Comparison of ENCODE assay signal across 27 cellular contexts in genomic region chr3:134337071-134337482, GRCh38. TPM values are rescaled to one million over a fixed set of nuclear protein-coding genes. Genes with fewer than 3 reads are reported as not detected.
A peak's percentile ranks its signal among the peaks of the same experiment; 100 is the strongest.
DNase-seq lines count a peak whose midpoint lies in the region; ATAC-seq, FAIRE-seq and TF ChIP-seq lines count a peak whose summit lies in the region.
"Had no signal": no experiment of that assay in that cellular context is flagged by ENCODE, and none has a peak within 500 bp of the region (broad histone marks: within the 10 kb centered on the region; RNA-seq: fewer than 3 reads in every experiment).

No MANE protein-coding gene starts in this region.

- peak; percentile 48 to 76 for ATAC-seq in lower lobe of right lung
- ATAC-seq: naive thymus-derived CD4-positive, alpha-beta T cell; PC-3 had no signal

- no peaks in the 10 kb centered on the region for H3K79me2 ChIP-seq in astrocyte (ENCODE audit: insufficient read depth, low read length)

- H3K36me3 ChIP-seq in astrocyte (ENCODE audit: insufficient read depth, low read length) (no peaks in the 10 kb centered on the region), lower lobe of right lung (no peaks in the 10 kb centered on the region)
- H3K36me3 ChIP-seq: adrenal gland; BLaER1 treated with 17β-estradiol and CSF1 and Interleukin-3, amounts not matched to agents 10 nM and 100 nM; brain microvascular endothelial cell; heart right ventricle had no signal

- no peak overlapping the region for H2AFZ ChIP-seq in astrocyte (ENCODE audit: low read depth, low read length)

- FAIRE-seq in astrocyte (lab: Jason Lieb, UNC): no peak

- H4K20me1 ChIP-seq in astrocyte (ENCODE audit: insufficient read depth, low read length): no peaks in the 10 kb centered on the region
- H4K20me1 ChIP-seq: BLaER1 treated with 17β-estradiol and CSF1 and Interleukin-3, amounts not matched to agents 10 nM and 100 nM had no signal

- H3K27me3 Mint-ChIP-seq in HFFc6 (ENCODE audit: insufficient read depth): no peaks in the 10 kb centered on the region; the same call in 1 of the 2 replicates
- H3K27me3 Mint-ChIP-seq in astrocyte (ENCODE audit: low read depth, unreplicated experiment): no peaks in the 10 kb centered on the region
- H3K27me3 Mint-ChIP-seq in type B pancreatic cell: no peaks in the 10 kb centered on the region

- no peaks in the 10 kb centered on the region; the same call in 1 of the 2 replicates for H3K36me3 Mint-ChIP-seq in HFFc6 (ENCODE audit: low read depth)
- no peaks in the 10 kb centered on the region for H3K36me3 Mint-ChIP-seq in astrocyte (ENCODE audit: low read depth, unreplicated experiment)
- no peaks in the 10 kb centered on the region for H3K36me3 Mint-ChIP-seq in type B pancreatic cell
- H3K36me3 Mint-ChIP-seq: mesothelial cell of epicardium; naive thymus-derived CD4-positive, alpha-beta T cell; WTC11 had no signal

- H3K4me3 Mint-ChIP-seq in HFFc6 (no peak overlapping the region), astrocyte (ENCODE audit: unreplicated experiment) (no peak overlapping the region), type B pancreatic cell (no peak overlapping the region)
- H3K4me3 Mint-ChIP-seq: mesothelial cell of epicardium; naive thymus-derived CD4-positive, alpha-beta T cell; WTC11 had no signal

- no peak for DNase-seq in HFFc6
- no peak for DNase-seq in astrocyte (ENCODE audit: low read depth)
- DNase-seq in lower lobe of right lung: no peak
- no peak for DNase-seq in type B pancreatic cell (ENCODE audit: extremely low spot score, unreplicated experiment)
- DNase-seq in NCI-H2081 (lab: John Stamatoyannopoulos, UW): no peak
- DNase-seq in activated CD4-positive, CD25-positive, alpha-beta regulatory T cell (lab: John Stamatoyannopoulos, UW): no peak
- no peak for DNase-seq in C1 segment of cervical spinal cord (lab: John Stamatoyannopoulos, UW)
- DNase-seq: activated CD4-positive, alpha-beta T cell treated with anti-CD3 and anti-CD28 coated beads, Interleukin-2, amount 50 U/mL, for 1 hour; activated naive CD4-positive, alpha-beta T cell; activated T-cell treated with anti-CD3 and anti-CD28 coated beads, Interleukin-2, amount 50 U/mL, for 48 hours; adrenal gland; DMS79 treated with DMSO at 0.1 percent for 48 hours; GF-D8; heart right ventricle; left cardiac atrium; naive thymus-derived CD4-positive, alpha-beta T cell; NCI-H1092; NCI-H187; nucleus accumbens; PC-3; SIG-M5; stimulated activated CD4-positive, alpha-beta T cell treated with anti-CD3 and anti-CD28 coated beads, Interleukin-15, amount 100 ng/mL, for 24 hours; stimulated activated naive CD4-positive, alpha-beta T cell treated with Interleukin-2 at 50 U/mL for 16 hours had no signal

- intact Hi-C loops in lower lobe of right lung (cut with DNase I): no loop called here

- H3K27me3 ChIP-seq in astrocyte (ENCODE audit: insufficient read depth, low read length) (no peaks in the 10 kb centered on the region), lower lobe of right lung (ENCODE audit: low read depth) (no peaks in the 10 kb centered on the region)
- H3K27me3 ChIP-seq: adrenal gland; BLaER1 treated with 17β-estradiol and CSF1 and Interleukin-3, amounts not matched to agents 10 nM and 100 nM; brain microvascular endothelial cell; heart right ventricle had no signal

- H3K4me3 ChIP-seq in astrocyte (ENCODE audit: insufficient read depth, low read depth, low read length) (no peak overlapping the region), lower lobe of right lung (no peak overlapping the region)
- H3K4me3 ChIP-seq: adrenal gland; BLaER1 treated with 17β-estradiol and CSF1 and Interleukin-3, amounts not matched to agents 10 nM and 100 nM; heart right ventricle had no signal

- no peak overlapping the region for H3K4me2 ChIP-seq in astrocyte (ENCODE audit: low read length)
- H3K4me2 ChIP-seq: BLaER1 treated with 17β-estradiol and CSF1 and Interleukin-3, amounts not matched to agents 10 nM and 100 nM had no signal

- TF ChIP-seq CTCF in HFFc6 (IDR thresholded peaks at IDR 0.05): no peak
- no peak for TF ChIP-seq CTCF in astrocyte (IDR thresholded peaks at IDR 0.05; ENCODE audit: insufficient read depth, low read depth, low read length)
- no peak for TF ChIP-seq CTCF in lower lobe of right lung (IDR thresholded peaks at IDR 0.05)
- TF ChIP-seq CTCF in type B pancreatic cell (conservative IDR thresholded peaks at IDR 0.05): no peak

- H3K9me3 ChIP-seq in astrocyte (ENCODE audit: insufficient read depth, low read depth, low read length): no peaks in the 10 kb centered on the region
- H3K9me3 ChIP-seq in lower lobe of right lung: no peaks in the 10 kb centered on the region
- H3K9me3 ChIP-seq: adrenal gland; BLaER1 treated with 17β-estradiol and CSF1 and Interleukin-3, amounts not matched to agents 10 nM and 100 nM; heart right ventricle had no signal

- H3K27ac Mint-ChIP-seq in HFFc6: peak overlapping the region; percentile 87
- peak overlapping the region; percentile 91 for H3K27ac Mint-ChIP-seq in astrocyte (ENCODE audit: unreplicated experiment)
- peak overlapping the region; percentile 5 for H3K27ac Mint-ChIP-seq in type B pancreatic cell
- H3K27ac Mint-ChIP-seq: naive thymus-derived CD4-positive, alpha-beta T cell; WTC11 had no signal

- H3K4me1 ChIP-seq in astrocyte (ENCODE audit: insufficient read depth, low read length) (peaks cover 33% of the 10 kb centered on the region), lower lobe of right lung (peaks cover 67% of the 10 kb centered on the region)

- H3K4me1 Mint-ChIP-seq in HFFc6 (ENCODE audit: low read depth) (peaks cover 83% of the 10 kb centered on the region), astrocyte (ENCODE audit: low read depth, unreplicated experiment) (peaks cover 60% of the 10 kb centered on the region), type B pancreatic cell (ENCODE audit: unreplicated experiment) (peaks cover 41% of the 10 kb centered on the region)

- H3K27ac ChIP-seq in astrocyte (ENCODE audit: low read depth, low read length) (no peak overlapping the region), lower lobe of right lung (peak overlapping the region; percentile 74)
- H3K27ac ChIP-seq: adrenal gland; BLaER1 treated with 17β-estradiol and CSF1 and Interleukin-3, amounts not matched to agents 10 nM and 100 nM; brain microvascular endothelial cell had no signal

- H3K9me3 Mint-ChIP-seq in HFFc6 (no peaks in the 10 kb centered on the region), astrocyte (ENCODE audit: unreplicated experiment) (peaks cover 2% of the 10 kb centered on the region), type B pancreatic cell (peaks cover 8% of the 10 kb centered on the region)
- H3K9me3 Mint-ChIP-seq: mesothelial cell of epicardium, WTC11 had no signal

- no peak overlapping the region for H3K9ac ChIP-seq in astrocyte (ENCODE audit: low read length)
- H3K9ac ChIP-seq: BLaER1 treated with 17β-estradiol and CSF1 and Interleukin-3, amounts not matched to agents 10 nM and 100 nM had no signal

RNA-seq across cellular contexts. Expression of gene AMOTL2, which starts 37.2 kb away (rescaled TPM):
- total RNA-seq in HFFc6 (2021; fragmentation: NEBNext Ultra II Directional; extraction: Animal tissue kit (Norgen Biotek cat#: 25700)): 100 to 1,000 TPM; 244 to 311 (median 274) TPM
- total RNA-seq in astrocyte (150 and 197 TPM in 2 replicates), lower lobe of right lung (77.8 TPM), type B pancreatic cell (ENCODE audit: low replicate concordance) (79.2 and 122 TPM in 2 replicates)
- total RNA-seq: naive thymus-derived CD4-positive, alpha-beta T cell had no signal

Comparison
In these comparisons a context has a peak if more than half of its experiments do, and no peak if none do; other contexts are left out.
1. H3K27ac Mint-ChIP-seq: peak in every context shown above with its lines; median percentile 91 in astrocyte; 87 in HFFc6; 5 in type B pancreatic cell.